29 cellular contexts compared by ENCODE assay signal in the genomic region with DNA sequence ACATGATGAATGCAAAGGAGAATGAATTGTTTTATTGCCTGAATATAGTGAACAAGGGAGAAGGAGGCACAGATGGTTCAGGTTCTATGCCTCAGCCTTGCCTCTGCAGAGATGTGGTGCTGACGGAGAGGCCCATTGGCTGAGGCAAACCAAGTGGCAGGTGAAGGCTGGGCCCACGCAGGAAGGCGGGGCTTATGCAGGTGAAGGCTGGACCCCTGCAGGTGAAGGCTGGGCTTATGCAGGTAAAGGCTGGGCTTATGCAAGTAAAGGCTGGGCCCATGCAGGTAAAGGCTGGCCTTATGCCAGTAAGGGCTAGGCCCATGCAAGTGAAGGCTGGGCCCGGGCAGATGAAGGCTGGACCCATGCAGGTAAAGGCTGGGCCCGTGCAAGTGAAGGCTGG.
"Had no signal": no experiment of that assay in that cellular context is flagged by ENCODE, and none has a peak within 500 bp of the region (broad histone marks: within the 10 kb centered on the region; RNA-seq: fewer than 3 reads in every experiment).

No MANE protein-coding gene starts in this region.

- H3K4me1 Mint-ChIP-seq: activated CD4-positive, alpha-beta T cell treated with anti-CD3 and anti-CD28 coated beads, Interleukin-2, amount 10 ng/mL, durations not matched to agents 7 days and 5 days; activated T-helper 17 cell treated with anti-CD3 and anti-CD28 coated beads, Interleukin-2, amount 50 U/mL, for 72 hours; naive B cell; stimulated activated naive B cell treated with anti-CD40 and anti-IgM and Interleukin-4, amounts not matched to agents 10 μg/mL and 1 μg/mL and 100 μg/mL, for 72 hours had no signal

- H3K27ac Mint-ChIP-seq: activated CD4-positive, alpha-beta T cell treated with anti-CD3 and anti-CD28 coated beads, Interleukin-2, amount 10 ng/mL, durations not matched to agents 7 days and 5 days; activated CD8-positive, alpha-beta T cell treated with anti-CD3 and anti-CD28 coated beads for 36 hours; activated T-helper 17 cell treated with anti-CD3 and anti-CD28 coated beads, Interleukin-2, amount 50 U/mL, for 72 hours; dendritic cell treated with granulocyte-macrophage colony-stimulating factor and Interleukin-4, amounts not matched to agents 40 ng/mL and 50 ng/mL, for 4 days; naive B cell; nephron progenitor cell; stimulated activated naive B cell treated with anti-CD40 and anti-IgM and Interleukin-4, amounts not matched to agents 10 μg/mL and 1 μg/mL and 100 μg/mL, for 72 hours; T-helper 17 cell had no signal

- H3K4me3 Mint-ChIP-seq: activated CD4-positive, alpha-beta T cell treated with anti-CD3 and anti-CD28 coated beads, Interleukin-2, amount 10 ng/mL, durations not matched to agents 7 days and 5 days; activated CD8-positive, alpha-beta T cell treated with anti-CD3 and anti-CD28 coated beads for 36 hours; activated T-cell treated with anti-CD3 and anti-CD28 coated beads, Interleukin-2, amount 50 U/mL, for 4 hours; activated T-helper 17 cell treated with anti-CD3 and anti-CD28 coated beads, Interleukin-2, amount 50 U/mL, for 72 hours; dendritic cell treated with granulocyte-macrophage colony-stimulating factor and Interleukin-4, amounts not matched to agents 40 ng/mL and 50 ng/mL, for 4 days; naive B cell; nephron progenitor cell; stimulated activated naive B cell treated with anti-CD40 and anti-IgM and Interleukin-4, amounts not matched to agents 10 μg/mL and 1 μg/mL and 100 μg/mL, for 72 hours; T-helper 17 cell had no signal

- H3K4me3 ChIP-seq: esophagus muscularis mucosa, heart right ventricle, pancreas, prostate gland, sigmoid colon, suprapubic skin, tibial artery had no signal

- DNase-seq: activated CD4-positive, alpha-beta T cell treated with anti-CD3 and anti-CD28 coated beads, Interleukin-2, amount 10 ng/mL, durations not matched to agents 7 days and 5 days; activated CD4-positive, CD25-positive, alpha-beta regulatory T cell treated with anti-CD3 and anti-CD28 coated beads, Interleukin-2, amount 50 U/mL, for 72 hours; activated CD8-positive, alpha-beta T cell treated with anti-CD3 and anti-CD28 coated beads for 36 hours; activated gamma-delta T cell treated with Interleukin-2 at 50 U/mL for 16 hours; activated naive CD4-positive, alpha-beta T cell treated with anti-CD3 and anti-CD28 coated beads, Interleukin-2, amount 50 U/mL, for 16 hours; activated T-cell treated with anti-CD3 and anti-CD28 coated beads, Interleukin-2, amount 50 U/mL, for 4 hours; amygdala; central memory CD4-positive, alpha-beta T cell; foreskin keratinocyte; heart right ventricle; left cardiac atrium; left ventricle myocardium superior; naive B cell; nephron progenitor cell; nucleus accumbens; sigmoid colon; small intestine; stimulated activated CD4-positive, alpha-beta T cell treated with anti-CD3 and anti-CD28 coated beads, Interleukin-4, amount 100 ng/mL, for 24 hours; stimulated activated naive B cell treated with anti-CD40 and anti-IgM and Interleukin-4, amounts not matched to agents 10 μg/mL and 1 μg/mL and 100 μg/mL, for 72 hours; T-helper 17 cell; T1000; tibial artery; WERI-Rb-1 had no signal

- H3K36me3 ChIP-seq: esophagus muscularis mucosa, heart right ventricle, pancreas, prostate gland, sigmoid colon, suprapubic skin, tibial artery, WERI-Rb-1 had no signal

- H3K9me3 ChIP-seq: esophagus muscularis mucosa, heart right ventricle, pancreas, prostate gland, sigmoid colon, suprapubic skin, tibial artery had no signal

- H3K27me3 Mint-ChIP-seq: activated CD4-positive, alpha-beta T cell treated with anti-CD3 and anti-CD28 coated beads, Interleukin-2, amount 10 ng/mL, durations not matched to agents 7 days and 5 days; activated CD8-positive, alpha-beta T cell treated with anti-CD3 and anti-CD28 coated beads for 36 hours; dendritic cell treated with granulocyte-macrophage colony-stimulating factor and Interleukin-4, amounts not matched to agents 40 ng/mL and 50 ng/mL, for 4 days had no signal

- H3K36me3 Mint-ChIP-seq: naive B cell; stimulated activated naive B cell treated with anti-CD40 and anti-IgM and Interleukin-4, amounts not matched to agents 10 μg/mL and 1 μg/mL and 100 μg/mL, for 72 hours had no signal

- ATAC-seq: activated CD8-positive, alpha-beta T cell treated with anti-CD3 and anti-CD28 coated beads for 36 hours; activated T-cell treated with anti-CD3 and anti-CD28 coated beads, Interleukin-2, amount 50 U/mL, for 4 hours; activated T-helper 17 cell treated with anti-CD3 and anti-CD28 coated beads, Interleukin-2, amount 50 U/mL, for 72 hours; foreskin keratinocyte; heart right ventricle; left cardiac atrium; left ventricle myocardium superior; pancreas; stimulated activated naive B cell treated with anti-CD40 and anti-IgM and Interleukin-4, amounts not matched to agents 10 μg/mL and 1 μg/mL and 100 μg/mL, for 72 hours; T-helper 17 cell had no signal

- H3K4me1 ChIP-seq: foreskin keratinocyte, heart right ventricle, pancreas, prostate gland, suprapubic skin had no signal

- H3K27ac ChIP-seq: esophagus muscularis mucosa, foreskin keratinocyte, heart right ventricle, pancreas, prostate gland, sigmoid colon, suprapubic skin, tibial artery, WERI-Rb-1 had no signal

- H3K27me3 ChIP-seq: esophagus muscularis mucosa, foreskin keratinocyte, heart right ventricle, pancreas, sigmoid colon, suprapubic skin, tibial artery had no signal

- H3K9me3 Mint-ChIP-seq: activated CD4-positive, alpha-beta T cell treated with anti-CD3 and anti-CD28 coated beads, Interleukin-2, amount 10 ng/mL, durations not matched to agents 7 days and 5 days; activated CD8-positive, alpha-beta T cell treated with anti-CD3 and anti-CD28 coated beads for 36 hours; activated T-cell treated with anti-CD3 and anti-CD28 coated beads, Interleukin-2, amount 50 U/mL, for 4 hours; activated T-helper 17 cell treated with anti-CD3 and anti-CD28 coated beads, Interleukin-2, amount 50 U/mL, for 72 hours; dendritic cell treated with granulocyte-macrophage colony-stimulating factor and Interleukin-4, amounts not matched to agents 40 ng/mL and 50 ng/mL, for 4 days; naive B cell; nephron progenitor cell; stimulated activated naive B cell treated with anti-CD40 and anti-IgM and Interleukin-4, amounts not matched to agents 10 μg/mL and 1 μg/mL and 100 μg/mL, for 72 hours had no signal
